Comparison of ENCODE assay signal across 19 cellular contexts in genomic region chr20:33981964-33982363, GRCh38.
"Had no signal": no experiment of that assay in that cellular context is flagged by ENCODE, and none has a peak within 500 bp of the region (broad histone marks: within the 10 kb centered on the region; RNA-seq: fewer than 3 reads in every experiment).

No MANE protein-coding gene starts in this region.

- H3K4me3 Mint-ChIP-seq: naive thymus-derived CD8-positive, alpha-beta T cell; stimulated activated naive B cell treated with anti-CD40 and anti-IgM and Interleukin-4, amounts not matched to agents 10 μg/mL and 1 μg/mL and 100 μg/mL, for 72 hours; stimulated activated naive CD8-positive, alpha-beta T cell treated with anti-CD3 and anti-CD28 coated beads, Interleukin-15, amount 100 ng/mL, for 72 hours had no signal

- ATAC-seq: foreskin keratinocyte; left lobe of liver; naive thymus-derived CD8-positive, alpha-beta T cell; psoas muscle; sciatic nerve; stimulated activated naive B cell treated with anti-CD40 and anti-IgM and Interleukin-4, amounts not matched to agents 10 μg/mL and 1 μg/mL and 100 μg/mL, for 72 hours; stimulated activated naive CD8-positive, alpha-beta T cell treated with anti-CD3 and anti-CD28 coated beads, Interleukin-15, amount 100 ng/mL, for 72 hours had no signal

- H3K9me3 ChIP-seq: colonic mucosa, neutrophil, psoas muscle, thoracic aorta, transverse colon had no signal

- H3K4me1 Mint-ChIP-seq: naive thymus-derived CD8-positive, alpha-beta T cell; stimulated activated naive B cell treated with anti-CD40 and anti-IgM and Interleukin-4, amounts not matched to agents 10 μg/mL and 1 μg/mL and 100 μg/mL, for 72 hours; stimulated activated naive CD8-positive, alpha-beta T cell treated with anti-CD3 and anti-CD28 coated beads, Interleukin-15, amount 100 ng/mL, for 72 hours had no signal

- H3K27ac ChIP-seq: colonic mucosa, foreskin keratinocyte, hepatocyte, neutrophil, psoas muscle, thoracic aorta, transverse colon had no signal

- H3K36me3 ChIP-seq: colonic mucosa, neutrophil, thoracic aorta, transverse colon had no signal

- H3K9me3 Mint-ChIP-seq: stimulated activated naive CD8-positive, alpha-beta T cell treated with anti-CD3 and anti-CD28 coated beads, Interleukin-15, amount 100 ng/mL, for 72 hours had no signal

- H3K27me3 ChIP-seq: colonic mucosa, hepatocyte, neutrophil, transverse colon had no signal

- H3K4me2 ChIP-seq: hepatocyte had no signal

- H2AFZ ChIP-seq: hepatocyte had no signal

- H3K79me2 ChIP-seq: hepatocyte had no signal

- H3K36me3 Mint-ChIP-seq: stimulated activated naive B cell treated with anti-CD40 and anti-IgM and Interleukin-4, amounts not matched to agents 10 μg/mL and 1 μg/mL and 100 μg/mL, for 72 hours had no signal

- H3K27ac Mint-ChIP-seq: stimulated activated naive B cell treated with anti-CD40 and anti-IgM and Interleukin-4, amounts not matched to agents 10 μg/mL and 1 μg/mL and 100 μg/mL, for 72 hours; stimulated activated naive CD8-positive, alpha-beta T cell treated with anti-CD3 and anti-CD28 coated beads, Interleukin-15, amount 100 ng/mL, for 72 hours had no signal

- H3K4me3 ChIP-seq: colonic mucosa, hepatocyte, psoas muscle, thoracic aorta, transverse colon had no signal

- H3K27me3 Mint-ChIP-seq: stimulated activated naive CD8-positive, alpha-beta T cell treated with anti-CD3 and anti-CD28 coated beads, Interleukin-15, amount 100 ng/mL, for 72 hours had no signal

- H3K4me1 ChIP-seq: colonic mucosa, foreskin keratinocyte, psoas muscle had no signal

- DNase-seq: colonic mucosa; dermis blood vessel endothelial cell; erythroblast; foreskin keratinocyte; head of caudate nucleus; mammary epithelial cell; naive thymus-derived CD8-positive, alpha-beta T cell; psoas muscle; retina; stimulated activated CD4-positive, alpha-beta T cell treated with anti-CD3 and anti-CD28 coated beads, Interleukin-2, amount 100 ng/mL, for 24 hours; stimulated activated CD4-positive, alpha-beta T cell treated with anti-CD3 and anti-CD28 coated beads, Interleukin-4, amount 100 ng/mL, for 4 hours; stimulated activated naive B cell treated with anti-CD40 and anti-IgM and Interleukin-4, amounts not matched to agents 10 μg/mL and 1 μg/mL and 100 μg/mL, for 72 hours; stimulated activated naive CD8-positive, alpha-beta T cell treated with anti-CD3 and anti-CD28 coated beads, Interleukin-15, amount 100 ng/mL, for 72 hours; transverse colon had no signal
